In the genomic region with DNA sequence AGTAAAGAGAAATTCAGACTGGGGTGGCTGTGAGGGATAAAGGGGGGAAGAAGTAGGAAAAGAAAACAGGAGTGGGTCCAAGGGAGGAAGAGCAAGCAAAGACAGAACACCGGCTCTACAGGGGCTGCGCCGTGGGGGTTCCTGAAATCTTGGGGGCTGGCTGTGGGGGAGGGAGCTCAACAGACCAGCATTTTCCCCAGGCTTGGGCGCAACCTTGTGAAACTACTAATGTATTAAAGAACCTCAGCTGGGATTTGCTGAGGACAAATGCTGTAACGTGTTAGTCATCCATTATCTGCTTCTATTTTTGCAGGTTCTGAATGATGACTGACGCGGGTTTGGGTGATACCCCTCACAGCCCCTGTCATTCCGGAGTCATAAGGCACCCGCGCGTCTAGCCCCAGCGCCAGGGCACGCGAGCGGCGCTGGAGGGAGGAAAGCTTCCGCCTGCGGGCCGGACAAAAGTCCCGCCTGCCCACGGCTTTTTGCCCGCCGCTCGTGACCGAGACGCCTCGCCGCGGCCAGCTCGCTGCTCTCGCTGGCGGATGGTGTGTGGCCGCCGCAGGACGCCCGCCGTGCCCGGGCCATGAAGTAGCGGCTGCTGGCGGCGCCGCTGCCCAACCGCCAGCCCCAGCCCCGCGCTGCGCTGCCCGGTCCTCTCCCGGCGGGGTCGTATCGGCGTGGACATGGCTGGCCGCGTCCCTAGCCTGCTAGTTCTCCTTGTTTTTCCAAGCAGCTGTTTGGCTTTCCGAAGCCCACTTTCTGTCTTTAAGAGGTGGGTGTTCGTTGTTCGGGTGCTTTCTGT, we compare ENCODE assay signal across 8 cellular contexts.
DNase-seq lines count a peak whose midpoint lies in the region; ATAC-seq and TF ChIP-seq lines count a peak whose summit lies in the region.

No MANE protein-coding gene starts in this region.

- CTCF ChIA-PET in Caco-2 (lab: Charles Lee) = no interaction called here

- H3K36me3 ChIP-seq in Caco-2 (ENCODE audit: control insufficient read depth, insufficient read depth, low read length) (no peaks in the 10 kb centered on the region), SJSA1 (peaks cover 9% of the 10 kb centered on the region), psoas muscle (ENCODE audit: insufficient read depth in 1 of 2, low read depth in 1 of 2) (no peaks in the 10 kb centered on the region)

- POLR2A ChIA-PET in Caco-2 (lab: Charles Lee) = no interaction called here

- BruUV-seq in Caco-2 (replicated peaks; lab: Mats Ljungman, UMichigan) = no TSS peak

- ATAC-seq in GM19467 (IDR thresholded peaks at IDR 0.05; ENCODE audit: unreplicated experiment) (peak; percentile 78), HG03521 (IDR thresholded peaks at IDR 0.05; ENCODE audit: unreplicated experiment) (peak; percentile 69), psoas muscle (peak; percentile 96 to 98 (median 96))

- H3K4me3 Mint-ChIP-seq in Caco-2 (ENCODE audit: unreplicated experiment) = peak overlapping the region; percentile 74

- TF ChIP-seq CTCF in Caco-2 (IDR thresholded peaks at IDR 0.05; ENCODE audit: insufficient read depth in 1 of 2, low read depth in 1 of 2, low read length in 1 of 2, severe bottlenecking in 1 of 2, unreplicated experiment in 1 of 2) = no peak
- TF ChIP-seq CTCF in astrocyte of the spinal cord (IDR thresholded peaks at IDR 0.05; ENCODE audit: low read depth, low read length) = no peak
- no peak for TF ChIP-seq CTCF in psoas muscle (IDR thresholded peaks at IDR 0.05)

- peaks cover 11% of the 10 kb centered on the region for H3K36me3 Mint-ChIP-seq in Caco-2 (ENCODE audit: insufficient read depth, unreplicated experiment)

- intact Hi-C loops in Caco-2 (cut with micrococcal nuclease; ENCODE audit: unreplicated experiment) (no loop called here), psoas muscle (cut with DNase I) (loop anchor here (5.0 to 10.0 kb wide), 3 partner anchors 43 to 111 kb away; a partner anchor contains a TSS)

- no peaks in the 10 kb centered on the region for H3K27me3 ChIP-seq in Caco-2 (replicated peaks; ENCODE audit: control insufficient read depth, insufficient read depth, low read length)
- no peaks in the 10 kb centered on the region for H3K27me3 ChIP-seq in SJSA1 (replicated peaks)
- no peaks in the 10 kb centered on the region for H3K27me3 ChIP-seq in psoas muscle (ENCODE audit: insufficient read depth in 3 of 3, low read length in 2 of 3)

- no peaks in the 10 kb centered on the region for H3K9me3 Mint-ChIP-seq in Caco-2 (ENCODE audit: unreplicated experiment)

- H3K27ac ChIP-seq in SJSA1 = peak overlapping the region; percentile 93
- H3K27ac ChIP-seq in psoas muscle = peak overlapping the region; percentile 92

- DNase-seq in Caco-2 (peak in 1 of 2 experiments; percentile 47), SJSA1 (ENCODE audit: low read depth in 1 of 2, low spot score in 2 of 2) (peak; percentile 91 to 95), astrocyte of the spinal cord (ENCODE audit: low read depth, low spot score) (peak; percentile 89), hypothalamus (lab: John Stamatoyannopoulos, UW) (peak in 47 of 51 donors; percentile 8 to 81 (median 44)), psoas muscle (peak; percentile 75 to 91), T-helper 9 cell (no peak)

- WGBS in psoas muscle, 3 donors = 0 to 2% (median 1%) methylated on average over 55 to 57 of the region's 57 CpGs

- no peaks in the 10 kb centered on the region for H3K4me1 ChIP-seq in Caco-2
- peaks cover 29% of the 10 kb centered on the region for H3K4me1 ChIP-seq in SJSA1 (replicated peaks)
- H3K4me1 ChIP-seq in psoas muscle = peaks cover 44% of the 10 kb centered on the region

- peak overlapping the region; percentile 14 for H3K27ac Mint-ChIP-seq in Caco-2 (ENCODE audit: unreplicated experiment)

- no peaks in the 10 kb centered on the region for H3K9me3 ChIP-seq in Caco-2
- no peaks in the 10 kb centered on the region for H3K9me3 ChIP-seq in SJSA1 (replicated peaks)
- no peaks in the 10 kb centered on the region for H3K9me3 ChIP-seq in psoas muscle

- H3K4me1 Mint-ChIP-seq in Caco-2 (ENCODE audit: low read depth, unreplicated experiment) = peaks cover 6% of the 10 kb centered on the region

- peaks cover 2% of the 10 kb centered on the region for H3K27me3 Mint-ChIP-seq in Caco-2 (ENCODE audit: insufficient read depth, unreplicated experiment)

- peak overlapping the region; percentile 60 for H3K4me3 ChIP-seq in Caco-2 (ENCODE audit: low read depth, low read length)
- H3K4me3 ChIP-seq in SJSA1 = peak overlapping the region; percentile 69
- peak overlapping the region; percentile 64 for H3K4me3 ChIP-seq in astrocyte of the spinal cord (ENCODE audit: low read depth, low read length)
- peak overlapping the region; percentile 84 for H3K4me3 ChIP-seq in psoas muscle

- in situ Hi-C loops in astrocyte of the spinal cord (cut with HindIII; ENCODE audit: low sequenced_read_pairs) = no loop called here
